2 cellular contexts compared by ENCODE assay signal in genomic region chr6:145574269-145574668, GRCh38.
A peak's percentile ranks its signal among the peaks of the same experiment; 100 is the strongest.
DNase-seq lines count a peak whose midpoint lies in the region; TF ChIP-seq lines count a peak whose summit lies in the region.
"Not testable (repeated sequence)": the region's sequence is repeated elsewhere in the genome, so short reads cannot be mapped to it uniquely, and the experiment has no call there.

No MANE protein-coding gene starts in this region.

- H3K36me3 ChIP-seq in HEK293 (ENCODE audit: control insufficient read depth in 2 of 2, insufficient read depth in 1 of 2, low read length in 2 of 2); endodermal cell (ENCODE audit: control insufficient read depth, insufficient read depth, low read length): not testable (repeated sequence)

- WGBS in endodermal cell (ENCODE audit: insufficient coverage in 1 of 2, insufficient read length in 1 of 2), 2 experiments: 100% methylated on average over 1 of the region's 1 CpG

- H3K27me3 ChIP-seq in endodermal cell (ENCODE audit: control insufficient read depth, insufficient read depth, low read length, poor library complexity, severe bottlenecking): not testable (repeated sequence)

- H3K9ac ChIP-seq in endodermal cell (ENCODE audit: extremely low read depth, low read length, poor library complexity, severe bottlenecking): not testable (repeated sequence)

- POLR2A ChIA-PET in HEK293 (lab: Yijun Ruan, JAX): not testable (repeated sequence)

- H3K27ac Mint-ChIP-seq in endodermal cell: not testable (repeated sequence)

- H3K4me1 Mint-ChIP-seq in endodermal cell: not testable (repeated sequence)

- CTCF ChIA-PET in HEK293 (lab: Yijun Ruan, JAX): interaction anchor here (0.6 to 0.7 kb wide), 2 partner anchors 9 to 570 kb away, joined by 3 to 6 read pairs; no protein-coding TSS in a partner anchor

- not testable (repeated sequence) for H3K27ac ChIP-seq in HEK293 (ENCODE audit: extremely low read depth, low read depth, low read length); endodermal cell (ENCODE audit: low read depth, low read length)

- not testable (repeated sequence) for H3K27me3 Mint-ChIP-seq in endodermal cell (ENCODE audit: insufficient read depth)

- TF ChIP-seq CTCF in HEK293 (tag by site-specific recombination; IDR thresholded peaks at IDR 0.05); endodermal cell (conservative IDR thresholded peaks at IDR 0.05): not testable (repeated sequence)

- not testable (repeated sequence) for DNase-seq in endodermal cell

- not testable (repeated sequence) for H3K9me3 ChIP-seq in HEK293 (ENCODE audit: control insufficient read depth, insufficient read depth, low read depth, low read length)
- H3K9me3 ChIP-seq in endodermal cell (ENCODE audit: control insufficient read depth, low read length): peaks cover 55% of the 10 kb centered on the region

- H3K4me3 Mint-ChIP-seq in endodermal cell: not testable (repeated sequence)

- peaks cover 12% of the 10 kb centered on the region for H3K36me3 Mint-ChIP-seq in endodermal cell (ENCODE audit: low read depth)

- H3K4me1 ChIP-seq in HEK293 (ENCODE audit: control insufficient read depth, insufficient read depth, low read length); endodermal cell (ENCODE audit: control insufficient read depth, insufficient read depth, low read length): not testable (repeated sequence)

- peaks cover 58% of the 10 kb centered on the region for H3K9me3 Mint-ChIP-seq in endodermal cell

- not testable (repeated sequence) for H3K4me3 ChIP-seq in HEK293 (ENCODE audit: low read depth, low read length)
- H3K4me3 ChIP-seq in endodermal cell (ENCODE audit: low read length): peak overlapping the region; percentile 56

TF ChIP-seq in HEK293, 187 proteins besides CTCF, POLR2A, EP300 and RAD21:
- peak; percentile 95 for TF ChIP-seq ZNF302 (tag by site-specific recombination; IDR thresholded peaks at IDR 0.05; ENCODE audit: low read depth)
